In the genomic region with DNA sequence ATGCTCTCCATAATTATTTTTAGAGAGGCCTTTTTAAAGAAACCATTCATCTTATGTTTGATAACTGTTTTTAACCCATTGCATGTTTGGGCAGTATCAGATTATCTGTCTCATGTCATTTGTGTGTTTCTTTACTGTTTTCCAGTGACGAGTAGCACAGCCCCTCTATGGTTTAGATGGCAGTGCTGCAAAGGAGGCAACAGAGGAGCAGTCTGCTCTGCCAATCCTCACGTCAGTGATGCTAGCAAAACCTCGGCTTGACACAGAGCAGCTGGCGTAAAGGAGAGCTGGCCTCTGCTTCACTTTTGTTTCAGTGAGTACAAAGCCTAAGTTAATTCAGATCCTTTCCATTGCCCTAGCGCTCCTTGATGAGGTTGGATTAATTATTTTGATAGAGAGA, we compare ENCODE assay signal across 22 cellular contexts.
A peak's percentile ranks its signal among the peaks of the same experiment; 100 is the strongest.
DNase-seq lines count a peak whose midpoint lies in the region; ATAC-seq, FAIRE-seq and TF ChIP-seq lines count a peak whose summit lies in the region.
"Had no signal": no experiment of that assay in that cellular context is flagged by ENCODE, and none has a peak within 500 bp of the region (broad histone marks: within the 10 kb centered on the region; RNA-seq: fewer than 3 reads in every experiment).

No MANE protein-coding gene starts in this region.

- no peak overlapping the region for H3K4me3 ChIP-seq in trophoblast cell (ENCODE audit: low read depth, low read length)
- H3K4me3 ChIP-seq in foreskin fibroblast (ENCODE audit: low read depth in 1 of 2, low read length in 2 of 2) = no peak overlapping the region
- H3K4me3 ChIP-seq: A549; BLaER1 treated with 17β-estradiol and CSF1 and Interleukin-3, amounts not matched to agents 10 nM and 100 nM had no signal

- no peak for ATAC-seq in HG03521 (IDR thresholded peaks at IDR 0.05; ENCODE audit: unreplicated experiment)
- ATAC-seq: A549; CD8-positive, alpha-beta T cell; Right ventricle myocardium inferior had no signal

- H2AFZ ChIP-seq in trophoblast cell (ENCODE audit: insufficient read depth, low read length, poor library complexity) = no peak overlapping the region

- H3K18ac ChIP-seq in trophoblast cell (ENCODE audit: low read length) = peak overlapping the region; percentile 46

- no peak overlapping the region for H4K8ac ChIP-seq in trophoblast cell (ENCODE audit: low read depth, low read length)

- no peak overlapping the region for H3K4ac ChIP-seq in trophoblast cell (ENCODE audit: low read depth, low read length)

- H2BK5ac ChIP-seq in trophoblast cell (ENCODE audit: low read depth, low read length, poor library complexity) = no peak overlapping the region

- WGBS in trophoblast cell (ENCODE audit: extremely low coverage, insufficient coverage, insufficient read length) = no CpG with 5 or more reads among the region's 5 CpGs

- H4K12ac ChIP-seq in trophoblast cell (ENCODE audit: low read depth, low read length) = no peak overlapping the region

- no peak overlapping the region for H3K23ac ChIP-seq in trophoblast cell (ENCODE audit: low read length)

- H3K79me1 ChIP-seq in trophoblast cell (ENCODE audit: low read length) = no peaks in the 10 kb centered on the region

- FAIRE-seq in GM19239 (lab: Jason Lieb, UNC) = peak; percentile 11
- FAIRE-seq: GM12891, GM18507, H1 had no signal

- DNase-seq in Ammon's horn (ENCODE audit: low spot score) (peak; percentile 69), GM19239 (ENCODE audit: insufficient read length, low spot score) (no peak), globus pallidus (ENCODE audit: low spot score) (peak; percentile 69), trophoblast cell (no peak), foreskin fibroblast (no peak), OCI-M2 (lab: John Stamatoyannopoulos, UW; ENCODE audit: unreplicated experiment) (no peak)
- DNase-seq: Calu3; CD8-positive, alpha-beta T cell; KG1; NCI-H1105 treated with DMSO at 0.1 percent for 48 hours; NCI-H1694; NCI-H2081 treated with DMSO at 0.1 percent for 48 hours; NCI-H510A; NCI-H748 treated with DMSO at 0.1 percent for 48 hours; NK-92 treated with Interleukin-12 subunit alpha and Interleukin-12 subunit beta, amount 100 ng/mL, for 24 hours had no signal

- H3K27me3 ChIP-seq in trophoblast cell (ENCODE audit: insufficient read depth, low read length) = no peaks in the 10 kb centered on the region
- H3K27me3 ChIP-seq: BLaER1 treated with 17β-estradiol and CSF1 and Interleukin-3, amounts not matched to agents 10 nM and 100 nM had no signal

- no peak overlapping the region for H4K91ac ChIP-seq in trophoblast cell (ENCODE audit: low read depth, low read length)

- no peak overlapping the region for H3K27ac ChIP-seq in trophoblast cell (ENCODE audit: low read depth, low read length)
- H3K27ac ChIP-seq: A549; BLaER1 treated with 17β-estradiol and CSF1 and Interleukin-3, amounts not matched to agents 10 nM and 100 nM had no signal

- no peak for TF ChIP-seq CTCF in foreskin fibroblast (IDR thresholded peaks at IDR 0.05; ENCODE audit: low read depth, low read length)

- H2BK12ac ChIP-seq in trophoblast cell (ENCODE audit: low read length) = no peak overlapping the region

- H3K9ac ChIP-seq in trophoblast cell (ENCODE audit: low read length) = no peak overlapping the region
- H3K9ac ChIP-seq: BLaER1 treated with 17β-estradiol and CSF1 and Interleukin-3, amounts not matched to agents 10 nM and 100 nM had no signal

- no peak overlapping the region for H3K14ac ChIP-seq in trophoblast cell (ENCODE audit: low read length)

- H3K79me2 ChIP-seq in trophoblast cell (ENCODE audit: control insufficient read depth, insufficient read depth, low read length, poor library complexity) = no peaks in the 10 kb centered on the region

- no peaks in the 10 kb centered on the region for H3K4me1 ChIP-seq in trophoblast cell (ENCODE audit: control insufficient read depth in 1 of 2, insufficient read depth in 2 of 2, low read length in 2 of 2)
- H3K4me1 ChIP-seq: A549; BLaER1 treated with 17β-estradiol and CSF1 and Interleukin-3, amounts not matched to agents 10 nM and 100 nM had no signal

- H3K36me3 ChIP-seq in trophoblast cell (ENCODE audit: control insufficient read depth in 1 of 2, insufficient read depth in 2 of 2, low read length in 2 of 2) = peaks cover 6 to 9% of the 10 kb centered on the region in 2 experiments

- no peak overlapping the region for H3K4me2 ChIP-seq in trophoblast cell (ENCODE audit: low read length)
- H3K4me2 ChIP-seq: A549; BLaER1 treated with 17β-estradiol and CSF1 and Interleukin-3, amounts not matched to agents 10 nM and 100 nM had no signal

- H3K9me3 ChIP-seq in trophoblast cell (ENCODE audit: insufficient read depth, low read depth, low read length) = no peaks in the 10 kb centered on the region
- H3K9me3 ChIP-seq: A549; BLaER1 treated with 17β-estradiol and CSF1 and Interleukin-3, amounts not matched to agents 10 nM and 100 nM had no signal

- no peak overlapping the region for H2AK5ac ChIP-seq in trophoblast cell (ENCODE audit: low read length)

- H2BK120ac ChIP-seq in trophoblast cell (ENCODE audit: insufficient read depth, low read length, poor library complexity) = no peak overlapping the region

Comparison
In these comparisons a context has a peak if more than half of its experiments do, and no peak if none do; other contexts are left out.
1. DNase-seq: peak in Ammon's horn (single experiment) and globus pallidus (single experiment); none in GM19239 (single experiment), trophoblast cell (0 of 2), foreskin fibroblast (0 of 2) and OCI-M2 (single experiment).